In the genomic region with DNA sequence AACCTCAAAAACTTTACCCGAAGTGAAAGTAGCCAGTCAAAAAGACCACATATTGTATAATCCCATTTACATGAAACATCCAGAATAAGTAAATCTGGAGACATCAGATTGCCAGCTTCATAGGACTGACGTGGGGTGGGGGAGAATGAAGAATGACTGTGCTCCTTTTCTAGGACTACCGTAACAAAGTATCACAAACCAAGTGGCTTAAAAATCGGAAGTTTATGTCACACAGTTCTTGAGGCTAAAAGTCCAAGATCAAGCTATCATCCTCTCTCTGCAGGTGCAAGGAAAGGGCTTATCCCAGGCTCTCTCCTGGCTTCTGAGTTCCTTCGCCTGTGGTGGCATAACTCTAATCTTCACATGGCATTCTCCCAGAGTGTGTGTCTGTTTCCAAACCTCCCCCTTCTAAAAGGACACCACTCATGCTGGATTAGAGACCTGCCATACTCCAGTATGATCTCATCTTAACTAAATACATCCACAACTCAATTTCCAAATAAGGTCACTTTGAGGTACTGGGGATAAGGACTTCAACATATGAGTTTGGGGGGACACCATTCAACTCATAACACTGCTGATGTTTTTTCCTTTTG, we compare ENCODE assay signal across 10 cellular contexts. TPM values are rescaled to one million over a fixed set of nuclear protein-coding genes. Genes with fewer than 3 reads are reported as not detected.
A peak's percentile ranks its signal among the peaks of the same experiment; 100 is the strongest.
DNase-seq lines count a peak whose midpoint lies in the region; ATAC-seq and TF ChIP-seq lines count a peak whose summit lies in the region.
"Had no signal": no experiment of that assay in that cellular context is flagged by ENCODE, and none has a peak within 500 bp of the region (broad histone marks: within the 10 kb centered on the region; RNA-seq: fewer than 3 reads in every experiment).

No MANE protein-coding gene starts in this region.

- no peaks in the 10 kb centered on the region for H3K9me3 ChIP-seq in osteoblast (ENCODE audit: low read depth, low read length)

- peaks cover 56% of the 10 kb centered on the region for H3K4me1 ChIP-seq in osteoblast (ENCODE audit: insufficient read depth, low read length)

- no peaks in the 10 kb centered on the region for H3K27me3 Mint-ChIP-seq in chondrocyte (ENCODE audit: low read depth)

- no peak overlapping the region for H3K4me3 ChIP-seq in osteoblast (ENCODE audit: insufficient read depth, low read length)

- TF ChIP-seq CTCF in chondrocyte (IDR thresholded peaks at IDR 0.05) (no peak), osteoblast (IDR thresholded peaks at IDR 0.05; ENCODE audit: extremely low read depth, low read depth, low read length) (no peak)

- peaks cover 8% of the 10 kb centered on the region for H3K36me3 Mint-ChIP-seq in chondrocyte (ENCODE audit: low read depth)

- peak overlapping the region; percentile 86 for H3K4me2 ChIP-seq in osteoblast (ENCODE audit: insufficient read depth, low read length)

- H4K20me1 ChIP-seq in osteoblast (ENCODE audit: insufficient read depth, low read length) = no peaks in the 10 kb centered on the region

- H2AFZ ChIP-seq in osteoblast (ENCODE audit: low read length) = no peak overlapping the region

- peaks cover 42% of the 10 kb centered on the region for H3K79me2 ChIP-seq in osteoblast (ENCODE audit: insufficient read depth, low read length)

- peak; percentile 66 for DNase-seq in EL
- DNase-seq in M059J (ENCODE audit: low read depth) = peak; percentile 70
- no peak for DNase-seq in chondrocyte (ENCODE audit: low spot score)
- DNase-seq in osteoblast (ENCODE audit: insufficient read length, low spot score, missing footprints) = no peak
- DNase-seq in GM03348 (ENCODE audit: low spot score) = no peak
- DNase-seq in DMS 273 treated with DMSO at 0.1 percent for 48 hours (lab: John Stamatoyannopoulos, UW) = no peak
- DNase-seq: H9, midbrain, NCI-H1930 had no signal

- H3K4me3 Mint-ChIP-seq in chondrocyte (ENCODE audit: unreplicated experiment) = no peak overlapping the region
- H3K4me3 Mint-ChIP-seq: H9 had no signal

- H3K4me1 Mint-ChIP-seq in chondrocyte (ENCODE audit: low read depth) = peaks cover 63% of the 10 kb centered on the region

- peak overlapping the region; percentile 95 for H3K27ac ChIP-seq in osteoblast (ENCODE audit: low read depth, low read length)

- H3K27me3 ChIP-seq in osteoblast (ENCODE audit: insufficient read depth, low read length) = no peaks in the 10 kb centered on the region

- H3K9me3 Mint-ChIP-seq in chondrocyte (ENCODE audit: low read depth) = no peaks in the 10 kb centered on the region
- H3K9me3 Mint-ChIP-seq: H9 had no signal

- peak overlapping the region; percentile 70 for H3K27ac Mint-ChIP-seq in chondrocyte (ENCODE audit: unreplicated experiment)
- H3K27ac Mint-ChIP-seq: H9 had no signal

- ATAC-seq in HG02884 (IDR thresholded peaks at IDR 0.05; ENCODE audit: unreplicated experiment) = no peak

- H3K36me3 ChIP-seq in osteoblast (ENCODE audit: insufficient read depth, low read length) = no peaks in the 10 kb centered on the region

RNA-seq across cellular contexts. Expression of gene ADAM19, which starts 25.5 kb away (rescaled TPM):
- total RNA-seq in M059J (2014; rRNA removed; shearing (Covaris generic)) = 38.4 and 57.2 TPM in 2 replicates
- total RNA-seq in chondrocyte (43.5 to 125 TPM (median 125 TPM) in 3 replicates), osteoblast (12.1 and 14.5 TPM in 2 replicates)

Comparison
In these comparisons a context has a peak if more than half of its experiments do, and no peak if none do; other contexts are left out.
1. DNase-seq: peak in EL (single experiment) and M059J (single experiment); none in chondrocyte (single experiment), osteoblast (single experiment), GM03348 (single experiment) and DMS 273 treated with DMSO at 0.1 percent for 48 hours (single experiment).